ENCODE assay signal across 27 cellular contexts in the genomic region with DNA sequence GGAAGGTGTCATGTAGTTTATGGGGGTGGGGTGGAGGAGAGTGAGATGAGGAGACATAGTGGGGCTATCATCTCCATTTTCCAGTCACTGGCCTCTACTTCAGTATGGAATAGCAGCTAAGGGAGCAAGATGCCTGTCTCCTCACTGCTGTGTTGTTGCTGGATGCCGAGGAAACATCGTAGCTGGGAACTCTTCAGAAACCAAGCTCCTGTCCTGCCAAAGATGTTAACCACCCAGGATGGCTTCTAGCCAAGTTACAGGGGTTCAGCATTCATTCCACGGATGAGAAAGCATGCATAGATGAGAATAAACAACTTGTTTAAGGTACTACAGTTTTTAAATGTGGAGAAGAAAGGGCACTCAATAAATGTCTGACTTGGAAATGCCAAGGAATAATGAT.
"Had no signal": no experiment of that assay in that cellular context is flagged by ENCODE, and none has a peak within 500 bp of the region (broad histone marks: within the 10 kb centered on the region; RNA-seq: fewer than 3 reads in every experiment).

No MANE protein-coding gene starts in this region.

- H3K4me1 ChIP-seq: breast epithelium, Peyer's patch had no signal

- H3K4me3 ChIP-seq: breast epithelium, coronary artery, MG63, Peyer's patch, SJSA1 had no signal

- H3K9me3 Mint-ChIP-seq: activated CD4-positive, alpha-beta memory T cell treated with anti-CD3 and anti-CD28 coated beads for 36 hours; activated T-helper 2 cell treated with anti-CD3 and anti-CD28 coated beads, Interferon-gamma antibody, Interleukin-2, Interleukin-4, amounts not matched to agents 10 μg/mL and 5 μg/mL and 100 μg/mL, durations not matched to agents 14 hours and 24 hours and 36 hours; T-helper 1 cell treated with Interleukin-12 subunit alpha and Interleukin-12 subunit beta and Interleukin-4 antibody, amounts not matched to agents 30 μg/mL and 1 μg/mL, for 36 hours had no signal

- H3K27ac ChIP-seq: breast epithelium, coronary artery, Peyer's patch, SJSA1 had no signal

- H3K36me3 Mint-ChIP-seq: activated CD4-positive, alpha-beta memory T cell treated with anti-CD3 and anti-CD28 coated beads for 36 hours; activated naive CD4-positive, alpha-beta T cell treated with anti-CD3 and anti-CD28 coated beads, Interleukin-2, amount 10 ng/mL, durations not matched to agents 7 days and 5 days; activated naive CD8-positive, alpha-beta T cell treated with anti-CD3 and anti-CD28 coated beads for 36 hours had no signal

- H3K27me3 ChIP-seq: breast epithelium, MG63, Peyer's patch, SJSA1 had no signal

- H3K9me3 ChIP-seq: breast epithelium, MG63, Peyer's patch, SJSA1 had no signal

- H3K4me3 Mint-ChIP-seq: activated CD4-positive, alpha-beta memory T cell treated with anti-CD3 and anti-CD28 coated beads for 36 hours; activated naive CD4-positive, alpha-beta T cell treated with anti-CD3 and anti-CD28 coated beads, Interleukin-2, amount 10 ng/mL, durations not matched to agents 7 days and 5 days; activated naive CD8-positive, alpha-beta T cell treated with anti-CD3 and anti-CD28 coated beads for 36 hours; activated T-cell treated with anti-CD3 and anti-CD28 coated beads, Interleukin-2, amount 50 U/mL, for 72 hours; T-helper 1 cell treated with Interleukin-12 subunit alpha and Interleukin-12 subunit beta and Interleukin-4 antibody, amounts not matched to agents 30 μg/mL and 1 μg/mL, for 36 hours had no signal

- ATAC-seq: activated CD4-positive, CD25-positive, alpha-beta regulatory T cell treated with anti-CD3 and anti-CD28 coated beads, Interleukin-2, amount 50 U/mL, for 24 hours; activated T-cell treated with anti-CD3 and anti-CD28 coated beads, Interleukin-2, amount 50 U/mL, for 72 hours; SK-N-SH treated with all-trans-retinoic acid at 6 μM for 48 hours had no signal

- H3K4me1 Mint-ChIP-seq: activated naive CD4-positive, alpha-beta T cell treated with anti-CD3 and anti-CD28 coated beads, Interleukin-2, amount 10 ng/mL, durations not matched to agents 7 days and 5 days; activated naive CD8-positive, alpha-beta T cell treated with anti-CD3 and anti-CD28 coated beads for 36 hours had no signal

- DNase-seq: activated CD4-positive, alpha-beta memory T cell treated with anti-CD3 and anti-CD28 coated beads for 36 hours; activated CD4-positive, alpha-beta T cell treated with anti-CD3 and anti-CD28 coated beads for 4 hours; activated CD8-positive, alpha-beta memory T cell treated with anti-CD3 and anti-CD28 coated beads, Interleukin-2, amount 50 U/mL, for 4 hours; activated gamma-delta T cell treated with Interleukin-2 at 50 U/mL for 16 hours; activated naive CD4-positive, alpha-beta T cell treated with anti-CD3 and anti-CD28 coated beads, Interleukin-2, amount 10 ng/mL, durations not matched to agents 7 days and 5 days; activated naive CD8-positive, alpha-beta T cell treated with anti-CD3 and anti-CD28 coated beads for 36 hours; activated T-cell treated with anti-CD3 and anti-CD28 coated beads, Interleukin-2, amount 50 U/mL, for 72 hours; caudate nucleus; MG63; MV-4-11; NCI-H1105; NCI-H1436; NCI-H1694 treated with DMSO at 0.1 percent for 48 hours; NCI-H2029 treated with DMSO at 0.1 percent for 48 hours; NCI-H2171 treated with DMSO at 0.1 percent for 48 hours; NCI-H226; NCI-H524; Peyer's patch; SHP77; SW 1271 had no signal

- H3K36me3 ChIP-seq: breast epithelium, MG63, Peyer's patch, SJSA1 had no signal

- H3K27me3 Mint-ChIP-seq: activated CD4-positive, alpha-beta memory T cell treated with anti-CD3 and anti-CD28 coated beads for 36 hours; activated naive CD4-positive, alpha-beta T cell treated with anti-CD3 and anti-CD28 coated beads, Interleukin-2, amount 10 ng/mL, durations not matched to agents 7 days and 5 days; activated naive CD8-positive, alpha-beta T cell treated with anti-CD3 and anti-CD28 coated beads for 36 hours had no signal

- H3K27ac Mint-ChIP-seq: activated CD4-positive, alpha-beta memory T cell treated with anti-CD3 and anti-CD28 coated beads for 36 hours; activated naive CD4-positive, alpha-beta T cell treated with anti-CD3 and anti-CD28 coated beads, Interleukin-2, amount 10 ng/mL, durations not matched to agents 7 days and 5 days; activated naive CD8-positive, alpha-beta T cell treated with anti-CD3 and anti-CD28 coated beads for 36 hours; activated T-cell treated with anti-CD3 and anti-CD28 coated beads, Interleukin-2, amount 50 U/mL, for 72 hours; activated T-helper 2 cell treated with anti-CD3 and anti-CD28 coated beads, Interferon-gamma antibody, Interleukin-2, Interleukin-4, amounts not matched to agents 10 μg/mL and 5 μg/mL and 100 μg/mL, durations not matched to agents 14 hours and 24 hours and 36 hours; T-helper 1 cell treated with Interleukin-12 subunit alpha and Interleukin-12 subunit beta and Interleukin-4 antibody, amounts not matched to agents 30 μg/mL and 1 μg/mL, for 36 hours had no signal
